In the genomic region with DNA sequence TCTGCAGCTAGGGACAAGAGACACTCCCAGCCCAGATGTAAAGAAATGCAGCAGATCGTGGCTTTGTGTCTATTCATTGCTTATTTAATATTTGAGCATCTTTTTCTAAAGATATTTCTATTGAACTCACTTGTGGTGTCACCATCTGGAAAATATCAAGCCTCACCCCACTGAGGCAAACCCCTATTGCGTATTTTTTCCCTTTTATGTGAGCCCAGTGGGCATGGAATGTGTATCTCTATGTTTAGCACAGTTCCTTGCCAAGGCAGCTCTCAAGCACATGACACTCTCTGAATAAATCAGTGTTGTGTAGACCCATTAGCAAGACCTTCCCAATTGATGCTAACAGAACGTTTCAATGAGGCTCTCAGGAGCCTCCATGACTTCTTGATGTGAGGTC, we compare ENCODE assay signal across 25 cellular contexts.
DNase-seq lines count a peak whose midpoint lies in the region; ATAC-seq and TF ChIP-seq lines count a peak whose summit lies in the region.
"Had no signal": no experiment of that assay in that cellular context is flagged by ENCODE, and none has a peak within 500 bp of the region (broad histone marks: within the 10 kb centered on the region; RNA-seq: fewer than 3 reads in every experiment).

No MANE protein-coding gene starts in this region.

- no peak overlapping the region for H2AFZ ChIP-seq in SK-N-SH (ENCODE audit: low read depth)

- H3K4me2 ChIP-seq in SK-N-SH, result no peak overlapping the region
- H3K4me2 ChIP-seq: A549 had no signal

- H3K9me3 ChIP-seq in SK-N-SH (no peaks in the 10 kb centered on the region), SK-N-MC (ENCODE audit: low read depth, low read length) (peaks cover 5% of the 10 kb centered on the region; the same call in 1 of the 2 replicates), prostate gland (no peaks in the 10 kb centered on the region)
- H3K9me3 ChIP-seq: BE2C had no signal

- TF ChIP-seq RAD21 in SK-N-SH (IDR thresholded peaks at IDR 0.05; ENCODE audit: low read length), result no peak

- CTCF ChIA-PET in SK-N-SH (lab: Yijun Ruan, JAX), result no interaction called here

- TF ChIP-seq POLR2A in prostate gland (IDR thresholded peaks at IDR 0.05), result no peak

- DNase-seq in SK-N-SH (no peak), SK-N-MC (ENCODE audit: low read depth, low spot score) (no peak), fibroblast of gingiva (ENCODE audit: low read depth) (peak; percentile 63), ureter (ENCODE audit: low spot score) (peak; percentile 6), UCSD-AML1 (lab: John Stamatoyannopoulos, UW; ENCODE audit: unreplicated experiment) (no peak), prostate gland (ENCODE audit: low spot score) (no peak)
- no peak for DNase-seq in stimulated activated CD4-positive, alpha-beta T cell treated with anti-CD3 and anti-CD28 coated beads, Interleukin-15, amount 100 ng/mL, for 24 hours
- DNase-seq: BE2C; C1 segment of cervical spinal cord; CD4-positive, CD25-positive, alpha-beta regulatory T cell; CD8-positive, alpha-beta memory T cell; COR-L47; DMS 273 treated with DMSO at 0.1 percent for 48 hours; DMS53; DND-41; EL; GOT3; H7; HFFc6; IMR-90 had no signal

- no peak for TF ChIP-seq EP300 in SK-N-SH (IDR thresholded peaks at IDR 0.05; ENCODE audit: borderline replicate concordance in 1 of 2, low read depth in 1 of 2, low read length in 1 of 2)

- ATAC-seq in SK-N-SH treated with all-trans-retinoic acid at 6 μM for 48 hours, result 0 out of 3 replicates have a peak, but pooled peaks have one; percentile 22
- ATAC-seq: A549, GM12878, HCT116 had no signal

- intact Hi-C loops in prostate gland (cut with DNase I), result no loop called here

- no peaks in the 10 kb centered on the region for H4K20me1 ChIP-seq in SK-N-SH (ENCODE audit: insufficient read depth)

- no peak overlapping the region for H3K9ac ChIP-seq in SK-N-SH
- no peak overlapping the region for H3K9ac ChIP-seq in SK-N-MC (ENCODE audit: insufficient read length)

- peaks cover 6% of the 10 kb centered on the region for H3F3A ChIP-seq in SK-N-SH (replicated peaks; ENCODE audit: insufficient read depth)

- H3K27me3 ChIP-seq in SK-N-SH (ENCODE audit: insufficient read depth), result no peaks in the 10 kb centered on the region
- no peaks in the 10 kb centered on the region for H3K27me3 ChIP-seq in prostate gland (replicated peaks; ENCODE audit: insufficient read depth)

- TF ChIP-seq CTCF in SK-N-SH (IDR thresholded peaks at IDR 0.05), result no peak
- no peak for TF ChIP-seq CTCF in prostate gland (IDR thresholded peaks at IDR 0.05)

- POLR2A ChIA-PET in SK-N-SH (lab: Yijun Ruan, JAX), result no interaction called here

- no peaks in the 10 kb centered on the region for H3K79me2 ChIP-seq in SK-N-SH (ENCODE audit: insufficient read depth)

- 31% methylated on average over 3 of the region's 3 CpGs for WGBS in SK-N-SH (ENCODE audit: low lambda C conversion rate)
- 40% methylated on average over 3 of the region's 3 CpGs for WGBS in prostate gland

- H3K4me3 ChIP-seq in SK-N-SH (ENCODE audit: low read depth in 2 of 2, low read length in 1 of 2) (no peak overlapping the region), SK-N-MC (0 out of 2 replicates have a peak overlapping the region, but pooled peaks have one; percentile 4), prostate gland (no peak overlapping the region)
- H3K4me3 ChIP-seq: A549, GM12878 had no signal

- H3K4me1 ChIP-seq in SK-N-SH (ENCODE audit: control insufficient read depth in 1 of 2, insufficient read depth in 2 of 2, low read depth in 1 of 2, low read length in 1 of 2) (no peaks in the 10 kb centered on the region; a peak in 1 of 4 replicates), prostate gland (replicated peaks) (no peaks in the 10 kb centered on the region)
- H3K4me1 ChIP-seq: A549, BE2C had no signal

- H3K9me2 ChIP-seq in SK-N-SH, result no peaks in the 10 kb centered on the region

- H3K36me3 ChIP-seq in SK-N-SH (replicated peaks in 1 of 2; ENCODE audit: control insufficient read depth in 1 of 2, insufficient read depth in 2 of 2, low read length in 1 of 2), result no peaks in the 10 kb centered on the region
- no peaks in the 10 kb centered on the region for H3K36me3 ChIP-seq in SK-N-MC (ENCODE audit: insufficient read depth, low read length)
- no peaks in the 10 kb centered on the region for H3K36me3 ChIP-seq in prostate gland
- H3K36me3 ChIP-seq: BE2C had no signal

- H3K27ac ChIP-seq in SK-N-SH (ENCODE audit: low read depth in 2 of 2, low read length in 1 of 2), result no peak overlapping the region
- H3K27ac ChIP-seq in SK-N-MC, result peak overlapping the region; percentile 75
- H3K27ac ChIP-seq in prostate gland, result no peak overlapping the region
- H3K27ac ChIP-seq: 22Rv1, A549 had no signal

TF ChIP-seq in SK-N-SH treated with all-trans-retinoic acid at 6 μM for 48 hours, 23 proteins besides CTCF, POLR2A, EP300 and RAD21 (continues in another document):
- TF ChIP-seq, protein P1, sequence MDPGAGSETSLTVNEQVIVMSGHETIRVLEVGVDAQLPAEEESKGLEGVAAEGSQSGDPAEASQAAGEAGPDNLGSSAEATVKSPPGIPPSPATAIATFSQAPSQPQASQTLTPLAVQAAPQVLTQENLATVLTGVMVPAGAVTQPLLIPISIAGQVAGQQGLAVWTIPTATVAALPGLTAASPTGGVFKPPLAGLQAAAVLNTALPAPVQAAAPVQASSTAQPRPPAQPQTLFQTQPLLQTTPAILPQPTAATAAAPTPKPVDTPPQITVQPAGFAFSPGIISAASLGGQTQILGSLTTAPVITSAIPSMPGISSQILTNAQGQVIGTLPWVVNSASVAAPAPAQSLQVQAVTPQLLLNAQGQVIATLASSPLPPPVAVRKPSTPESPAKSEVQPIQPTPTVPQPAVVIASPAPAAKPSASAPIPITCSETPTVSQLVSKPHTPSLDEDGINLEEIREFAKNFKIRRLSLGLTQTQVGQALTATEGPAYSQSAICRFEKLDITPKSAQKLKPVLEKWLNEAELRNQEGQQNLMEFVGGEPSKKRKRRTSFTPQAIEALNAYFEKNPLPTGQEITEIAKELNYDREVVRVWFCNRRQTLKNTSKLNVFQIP (CRISPR knock-in tag; IDR thresholded peaks at IDR 0.05; ENCODE audit: borderline replicate concordance, low read depth), result no peak
- no peak for TF ChIP-seq CREB5 (CRISPR knock-in tag; IDR thresholded peaks at IDR 0.05; ENCODE audit: low read depth)
- TF ChIP-seq ZNF70 (CRISPR knock-in tag; IDR thresholded peaks at IDR 0.05), result no peak
- TF ChIP-seq OSR1 (CRISPR knock-in tag; IDR thresholded peaks at IDR 0.05), result no peak
- TF ChIP-seq RARB (CRISPR knock-in tag; IDR thresholded peaks at IDR 0.05), result no peak
- TF ChIP-seq PPARA (CRISPR knock-in tag; IDR thresholded peaks at IDR 0.05; ENCODE audit: borderline replicate concordance), result no peak
- no peak for TF ChIP-seq ESRRG (CRISPR knock-in tag; IDR thresholded peaks at IDR 0.05)
- TF ChIP-seq ARNTL (CRISPR knock-in tag; IDR thresholded peaks at IDR 0.05; ENCODE audit: borderline replicate concordance, low read depth), result no peak
- no peak for TF ChIP-seq CSDC2 (CRISPR knock-in tag; IDR thresholded peaks at IDR 0.05)
- TF ChIP-seq TOX (CRISPR knock-in tag; IDR thresholded peaks at IDR 0.05; ENCODE audit: borderline replicate concordance), result no peak

TF ChIP-seq in SK-N-SH, 30 proteins besides CTCF, POLR2A, EP300 and RAD21:
- TF ChIP-seq PBX3 (IDR thresholded peaks at IDR 0.05), result no peak
- TF ChIP-seq NRF1 (IDR thresholded peaks at IDR 0.05; ENCODE audit: low read depth, low read length), result no peak
- no peak for TF ChIP-seq TCF12 (IDR thresholded peaks at IDR 0.05)
- no peak for TF ChIP-seq JUND (IDR thresholded peaks at IDR 0.05)
- TF ChIP-seq MEF2A (IDR thresholded peaks at IDR 0.05; ENCODE audit: borderline replicate concordance, low read depth), result no peak
- TF ChIP-seq RFX5 (IDR thresholded peaks at IDR 0.05; ENCODE audit: low read length), result no peak
- no peak for TF ChIP-seq YY1 (IDR thresholded peaks at IDR 0.05; ENCODE audit: low read depth)
- TF ChIP-seq, protein P2, sequence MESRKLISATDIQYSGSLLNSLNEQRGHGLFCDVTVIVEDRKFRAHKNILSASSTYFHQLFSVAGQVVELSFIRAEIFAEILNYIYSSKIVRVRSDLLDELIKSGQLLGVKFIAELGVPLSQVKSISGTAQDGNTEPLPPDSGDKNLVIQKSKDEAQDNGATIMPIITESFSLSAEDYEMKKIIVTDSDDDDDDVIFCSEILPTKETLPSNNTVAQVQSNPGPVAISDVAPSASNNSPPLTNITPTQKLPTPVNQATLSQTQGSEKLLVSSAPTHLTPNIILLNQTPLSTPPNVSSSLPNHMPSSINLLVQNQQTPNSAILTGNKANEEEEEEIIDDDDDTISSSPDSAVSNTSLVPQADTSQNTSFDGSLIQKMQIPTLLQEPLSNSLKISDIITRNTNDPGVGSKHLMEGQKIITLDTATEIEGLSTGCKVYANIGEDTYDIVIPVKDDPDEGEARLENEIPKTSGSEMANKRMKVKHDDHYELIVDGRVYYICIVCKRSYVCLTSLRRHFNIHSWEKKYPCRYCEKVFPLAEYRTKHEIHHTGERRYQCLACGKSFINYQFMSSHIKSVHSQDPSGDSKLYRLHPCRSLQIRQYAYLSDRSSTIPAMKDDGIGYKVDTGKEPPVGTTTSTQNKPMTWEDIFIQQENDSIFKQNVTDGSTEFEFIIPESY (IDR thresholded peaks at IDR 0.05; ENCODE audit: borderline replicate concordance, low read depth), result no peak
- no peak for TF ChIP-seq SIN3A (IDR thresholded peaks at IDR 0.05; ENCODE audit: borderline replicate concordance, low read depth, low read length)
- no peak for TF ChIP-seq ELF1 (IDR thresholded peaks at IDR 0.05)
- TF ChIP-seq TAF1 (IDR thresholded peaks at IDR 0.05; ENCODE audit: borderline replicate concordance, low read depth, low read length), result no peak
- TF ChIP-seq GABPA (IDR thresholded peaks at IDR 0.05; ENCODE audit: low read depth), result no peak
- TF ChIP-seq FOXM1 (IDR thresholded peaks at IDR 0.05; ENCODE audit: low read depth), result no peak
- no peak for TF ChIP-seq FOXJ3 (CRISPR knock-in tag; IDR thresholded peaks at IDR 0.05)
- no peak for TF ChIP-seq FOSL2 (IDR thresholded peaks at IDR 0.05; ENCODE audit: borderline replicate concordance, low read depth)

Comparison
In these comparisons a context has a peak if more than half of its experiments do, and no peak if none do; other contexts are left out.
1. DNase-seq: peak in fibroblast of gingiva (single experiment) and ureter (single experiment); none in SK-N-SH (single experiment), SK-N-MC (single experiment), UCSD-AML1 (single experiment), stimulated activated CD4-positive, alpha-beta T cell treated with anti-CD3 and anti-CD28 coated beads, Interleukin-15, amount 100 ng/mL, for 24 hours (single experiment) and prostate gland (single experiment).